In the genomic region with DNA sequence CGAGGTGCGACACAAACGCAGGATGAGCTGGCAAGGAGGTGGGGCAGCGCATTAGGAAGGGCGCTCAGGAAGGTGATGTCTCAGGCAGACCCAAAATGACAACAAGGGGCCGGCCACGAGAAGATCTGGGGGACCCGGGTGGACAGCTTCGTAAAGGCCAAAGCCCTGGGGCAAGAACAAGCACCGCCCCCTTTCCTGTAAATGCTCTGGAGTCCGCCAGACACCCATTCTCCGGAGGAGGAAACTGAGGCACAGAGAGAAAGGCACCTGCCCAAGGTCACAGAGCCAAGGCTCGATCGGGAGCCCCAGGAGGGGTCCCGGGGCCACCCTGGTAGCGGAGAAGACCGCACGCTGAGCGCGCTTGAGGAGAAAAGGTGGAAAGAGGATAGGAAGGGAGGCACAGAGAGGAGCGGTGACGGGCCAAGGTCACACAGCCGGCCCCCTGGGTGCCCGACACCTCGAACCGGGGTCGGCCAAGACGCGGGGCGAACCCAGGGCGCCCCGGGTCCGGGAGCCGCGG, we compare ENCODE assay signal across 6 cellular contexts. TPM values are rescaled to one million over a fixed set of nuclear protein-coding genes. Genes with fewer than 3 reads are reported as not detected.
DNase-seq lines count a peak whose midpoint lies in the region; ATAC-seq and TF ChIP-seq lines count a peak whose summit lies in the region.

No MANE protein-coding gene starts in this region.

- TF ChIP-seq POLR2A in ovary (IDR thresholded peaks at IDR 0.05): no peak

- H3K27me3 ChIP-seq in ovary: no peaks in the 10 kb centered on the region

- peak overlapping the region; percentile 99 for H3K4me3 ChIP-seq in ovary

- H3K27ac ChIP-seq in ovary: peak overlapping the region; percentile 87 to 94

- no peaks in the 10 kb centered on the region for H3K36me3 ChIP-seq in ovary

- TF ChIP-seq CTCF in ovary (IDR thresholded peaks at IDR 0.05): no peak

- DNase-seq in NK-92 treated with Interleukin-12 subunit alpha and Interleukin-12 subunit beta, amount 100 ng/mL, for 24 hours (lab: John Stamatoyannopoulos, UW): peak; percentile 41
- DNase-seq in NK-92 (lab: John Stamatoyannopoulos, UW; ENCODE audit: unreplicated experiment): no peak
- DNase-seq in cerebellum (ENCODE audit: low spot score): peak; percentile 18
- peak in 4 of 5 donors; percentile 44 to 71 (median 53) for DNase-seq in ovary
- DNase-seq in occipital lobe (lab: John Stamatoyannopoulos, UW): no peak

- 0 to 1% (median 1%) methylated on average over 35 of the region's 35 CpGs for WGBS in ovary, 3 donors

- ATAC-seq in GM21381 (IDR thresholded peaks at IDR 0.05; ENCODE audit: unreplicated experiment): no peak

- intact Hi-C loops in ovary (cut with DNase I): loop anchor here in 1 of 4 donors (10.0 kb wide), 1 partner anchor 63 kb away; a partner anchor contains a TSS

- H3K4me1 ChIP-seq in ovary (ENCODE audit: insufficient read depth): peaks cover 18% of the 10 kb centered on the region

- H3K9me3 ChIP-seq in ovary: no peaks in the 10 kb centered on the region

- no peak for TF ChIP-seq EP300 in ovary (IDR thresholded peaks at IDR 0.05)

RNA-seq across cellular contexts. Expression of a gene that starts 0.6 kb away (rescaled TPM):
- 65.1 TPM for total RNA-seq in cerebellum
- total RNA-seq in ovary: 100 to 1,000 TPM in 5 of 7 donors, 10 to 100 TPM in 2; 51.3 to 173 (median 109) TPM
- 100 to 1,000 TPM in 1 of 2 donors, 10 to 100 TPM in 1; 74.5 to 107 TPM for polyA plus RNA-seq in ovary
- 44.3 TPM for total RNA-seq in occipital lobe

RNA-seq across cellular contexts. Expression of a gene that starts 0.9 kb away (rescaled TPM):
- total RNA-seq in cerebellum (93.6 TPM), ovary (100 to 1,000 TPM in 1 of 7 donors, 10 to 100 TPM in 6; 66.9 to 108 (median 88.7) TPM), occipital lobe (76.6 TPM)
- polyA plus RNA-seq in ovary: 10 to 100 TPM; 64.1 to 72.5 TPM

RNA-seq across cellular contexts. Expression of a gene that starts 54.3 kb away (rescaled TPM):
- total RNA-seq in cerebellum (1.1 TPM), ovary (1 to 10 TPM in 2 of 7 donors, under 1 TPM in 5; 0.11 to 3.4 (median 0.48) TPM), occipital lobe (0.31 TPM)
- polyA plus RNA-seq in ovary: under 1 TPM; 0.18 to 0.35 TPM

RNA-seq across cellular contexts. Expression of a gene that starts 58.3 kb away (rescaled TPM):
- 12.2 TPM for total RNA-seq in cerebellum
- total RNA-seq in ovary: 10 to 100 TPM; 25.7 to 48.7 (median 44.2) TPM
- polyA plus RNA-seq in ovary: 10 to 100 TPM in 1 of 2 donors, 1 to 10 TPM in 1; 5.2 to 47.3 TPM
- 16.2 TPM for total RNA-seq in occipital lobe

RNA-seq across cellular contexts. Expression of a gene that starts 58.8 kb away (rescaled TPM):
- total RNA-seq in cerebellum: 15.0 TPM
- total RNA-seq in ovary: 10 to 100 TPM in 2 of 7 donors, 1 to 10 TPM in 5; 3.1 to 20.7 (median 8.5) TPM
- 10 to 100 TPM in 1 of 2 donors, 1 to 10 TPM in 1; 3.5 to 10.6 TPM for polyA plus RNA-seq in ovary
- total RNA-seq in occipital lobe: 16.7 TPM

Comparison
In these comparisons a context has a peak if more than half of its experiments do, and no peak if none do; other contexts are left out.
1. DNase-seq: peak in NK-92 treated with Interleukin-12 subunit alpha and Interleukin-12 subunit beta, amount 100 ng/mL, for 24 hours (single experiment), cerebellum (single experiment) and ovary (4 of 5); none in NK-92 (single experiment) and occipital lobe (single experiment).